Comparison of ENCODE assay signal across 20 cellular contexts in genomic region chr18:62644773-62645172, GRCh38.
DNase-seq lines count a peak whose midpoint lies in the region; ATAC-seq and TF ChIP-seq lines count a peak whose summit lies in the region.
"Had no signal": no experiment of that assay in that cellular context is flagged by ENCODE, and none has a peak within 500 bp of the region (broad histone marks: within the 10 kb centered on the region; RNA-seq: fewer than 3 reads in every experiment).

No MANE protein-coding gene starts in this region.

- no peak overlapping the region for H3K18ac ChIP-seq in neuronal stem cell (ENCODE audit: low read length)

- no peak overlapping the region for H4K91ac ChIP-seq in neuronal stem cell (ENCODE audit: low read depth, low read length, poor library complexity)

- no peak overlapping the region for H3K4me2 ChIP-seq in neuronal stem cell (ENCODE audit: insufficient read depth, low read length, poor library complexity, severe bottlenecking)
- H3K4me2 ChIP-seq: A549 had no signal

- peak overlapping the region; percentile 52 for H3K27ac Mint-ChIP-seq in glutamatergic neuron (ENCODE audit: unreplicated experiment)
- H3K27ac Mint-ChIP-seq: CD4-positive, alpha-beta memory T cell had no signal

- no peak overlapping the region for H3K9ac ChIP-seq in neuronal stem cell (ENCODE audit: low read depth, low read length, poor library complexity)
- H3K9ac ChIP-seq: GM23248 had no signal

- no peak overlapping the region for H2BK120ac ChIP-seq in neuronal stem cell (ENCODE audit: low read depth, low read length)

- ATAC-seq in HG02885 (IDR thresholded peaks at IDR 0.05; ENCODE audit: poor library complexity, unreplicated experiment) = no peak
- ATAC-seq: A549, GM12878 had no signal

- whole genome bisulfite sequencing in neuronal stem cell (ENCODE audit: extremely low coverage in 2 of 2, insufficient read length in 2 of 2, insufficient replicate concordance in 1 of 2), 2 donors = no CpG with 5 or more reads among the region's 6 CpGs

- DNase-seq in NCI-H2171 treated with DMSO at 0.1 percent for 48 hours (lab: John Stamatoyannopoulos, UW) (peak; percentile 20), NCI-H2171 (lab: John Stamatoyannopoulos, UW) (no peak), glutamatergic neuron (no peak), neuronal stem cell (ENCODE audit: low spot score) (no peak), erythroblast (lab: John Stamatoyannopoulos, UW) (no peak)
- DNase-seq: 8988T; ACHN; C1 segment of cervical spinal cord; Calu3; CD4-positive, alpha-beta memory T cell; COR-L47; DMS79; EL; GDM1; GM23248; H7; HCEC 1CT had no signal

- H3K9me3 ChIP-seq in neuronal stem cell (replicated peaks in 1 of 2; ENCODE audit: control insufficient read depth in 2 of 2, insufficient read depth in 1 of 2, low read depth in 1 of 2, low read length in 2 of 2) = peaks cover 1 to 3% of the 10 kb centered on the region in 2 donors
- H3K9me3 ChIP-seq: A549 had no signal

- H3K36me3 Mint-ChIP-seq in glutamatergic neuron (ENCODE audit: unreplicated experiment) = peaks cover 4% of the 10 kb centered on the region
- H3K36me3 Mint-ChIP-seq: CD4-positive, alpha-beta memory T cell had no signal

- peaks cover 1% of the 10 kb centered on the region for H3K9me3 Mint-ChIP-seq in glutamatergic neuron (ENCODE audit: unreplicated experiment)
- H3K9me3 Mint-ChIP-seq: CD4-positive, alpha-beta memory T cell had no signal

- H2BK12ac ChIP-seq in neuronal stem cell (ENCODE audit: low read length) = no peak overlapping the region

- no peak overlapping the region for H3K14ac ChIP-seq in neuronal stem cell (ENCODE audit: low read length)

- no peak overlapping the region for H3K4me3 Mint-ChIP-seq in glutamatergic neuron (ENCODE audit: unreplicated experiment)
- H3K4me3 Mint-ChIP-seq: CD4-positive, alpha-beta memory T cell had no signal

- no peaks in the 10 kb centered on the region for H3K27me3 Mint-ChIP-seq in glutamatergic neuron (ENCODE audit: unreplicated experiment)

- H2AFZ ChIP-seq in neuronal stem cell (ENCODE audit: low read length) = no peak overlapping the region
- H2AFZ ChIP-seq: GM23248 had no signal

- H3K27me3 ChIP-seq in neuronal stem cell (ENCODE audit: control insufficient read depth in 3 of 3, insufficient read depth in 3 of 3, low read depth in 1 of 3, low read length in 3 of 3) = no peaks in the 10 kb centered on the region

- H3K79me1 ChIP-seq in neuronal stem cell (ENCODE audit: low read depth, low read length) = no peaks in the 10 kb centered on the region

- H3K4me1 ChIP-seq in neuronal stem cell (ENCODE audit: control insufficient read depth in 2 of 2, insufficient read depth in 1 of 2, low read depth in 1 of 2, low read length in 2 of 2) = peaks cover 0 to 2% of the 10 kb centered on the region in 2 donors
- H3K4me1 ChIP-seq: A549 had no signal

- no peak for TF ChIP-seq CTCF in glutamatergic neuron (IDR thresholded peaks at IDR 0.05; ENCODE audit: partially characterized antibody, unreplicated experiment)

- H3K4me1 Mint-ChIP-seq in glutamatergic neuron (ENCODE audit: low read depth, unreplicated experiment) = no peaks in the 10 kb centered on the region
- H3K4me1 Mint-ChIP-seq: CD4-positive, alpha-beta memory T cell had no signal

- no peak overlapping the region for H3K4ac ChIP-seq in neuronal stem cell (ENCODE audit: low read length)

- no peak overlapping the region for H4K8ac ChIP-seq in neuronal stem cell (ENCODE audit: low read depth, low read length)

- H2AK5ac ChIP-seq in neuronal stem cell (ENCODE audit: low read depth, low read length) = peak overlapping the region; percentile 65

- H3K4me3 ChIP-seq in neuronal stem cell (ENCODE audit: low read length in 2 of 2) = no peak overlapping the region
- H3K4me3 ChIP-seq: A549, GM12878, GM23248 had no signal

- no peak overlapping the region for H3K23ac ChIP-seq in neuronal stem cell (ENCODE audit: low read depth, low read length, poor library complexity)

- no peak overlapping the region for H2BK15ac ChIP-seq in neuronal stem cell (ENCODE audit: low read length)

- no peak for TF ChIP-seq POLR2A in erythroblast (IDR thresholded peaks at IDR 0.05; ENCODE audit: low read length)

- no peak overlapping the region for H2BK5ac ChIP-seq in neuronal stem cell (ENCODE audit: low read length)

- no peaks in the 10 kb centered on the region for H3K36me3 ChIP-seq in neuronal stem cell (replicated peaks in 1 of 2; ENCODE audit: control insufficient read depth in 2 of 2, insufficient read depth in 2 of 2, low read length in 2 of 2)

- no peak overlapping the region for H3K27ac ChIP-seq in neuronal stem cell (replicated peaks; ENCODE audit: low read length)
- H3K27ac ChIP-seq: A549, GM23248 had no signal
